In the genomic region with DNA sequence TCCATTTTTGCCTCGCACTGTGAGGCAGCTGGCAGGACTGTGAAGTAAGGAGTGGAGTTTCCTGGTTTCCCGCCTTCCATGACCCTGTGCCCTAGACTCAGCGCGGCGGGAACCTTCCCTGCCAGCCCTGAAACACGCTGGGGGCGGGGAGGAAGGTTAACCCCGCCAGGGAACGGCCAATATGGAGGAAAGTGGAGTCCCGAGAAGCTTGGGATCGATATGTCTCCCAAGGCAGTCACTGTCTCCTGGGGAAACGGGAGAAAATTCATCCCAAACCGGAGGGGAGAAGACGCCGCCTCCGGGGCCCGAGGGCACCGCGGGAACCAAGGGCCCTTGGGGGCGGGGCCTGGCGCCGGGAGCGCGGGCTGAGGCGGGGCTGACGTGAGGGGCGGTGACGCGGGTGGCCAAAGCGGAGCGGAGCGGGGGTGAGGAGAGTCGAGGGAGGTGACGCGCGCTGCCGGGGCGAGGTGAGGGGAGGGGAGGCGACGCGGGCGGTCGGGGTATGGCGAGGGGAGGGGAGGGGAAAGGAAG, we compare ENCODE assay signal across 1 cellular context.
TF ChIP-seq lines count a peak whose summit lies in the region.

A gene with protein sequence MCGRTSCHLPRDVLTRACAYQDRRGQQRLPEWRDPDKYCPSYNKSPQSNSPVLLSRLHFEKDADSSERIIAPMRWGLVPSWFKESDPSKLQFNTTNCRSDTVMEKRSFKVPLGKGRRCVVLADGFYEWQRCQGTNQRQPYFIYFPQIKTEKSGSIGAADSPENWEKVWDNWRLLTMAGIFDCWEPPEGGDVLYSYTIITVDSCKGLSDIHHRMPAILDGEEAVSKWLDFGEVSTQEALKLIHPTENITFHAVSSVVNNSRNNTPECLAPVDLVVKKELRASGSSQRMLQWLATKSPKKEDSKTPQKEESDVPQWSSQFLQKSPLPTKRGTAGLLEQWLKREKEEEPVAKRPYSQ (plus strand): TSS at position 432 of the 531 bp plus-strand sequence. CDS start 863 bp downstream, outside the sequence.

TF ChIP-seq in HepG2, 621 proteins besides CTCF, POLR2A, EP300 and RAD21 (continued from another document):
- TF ChIP-seq, protein P1, sequence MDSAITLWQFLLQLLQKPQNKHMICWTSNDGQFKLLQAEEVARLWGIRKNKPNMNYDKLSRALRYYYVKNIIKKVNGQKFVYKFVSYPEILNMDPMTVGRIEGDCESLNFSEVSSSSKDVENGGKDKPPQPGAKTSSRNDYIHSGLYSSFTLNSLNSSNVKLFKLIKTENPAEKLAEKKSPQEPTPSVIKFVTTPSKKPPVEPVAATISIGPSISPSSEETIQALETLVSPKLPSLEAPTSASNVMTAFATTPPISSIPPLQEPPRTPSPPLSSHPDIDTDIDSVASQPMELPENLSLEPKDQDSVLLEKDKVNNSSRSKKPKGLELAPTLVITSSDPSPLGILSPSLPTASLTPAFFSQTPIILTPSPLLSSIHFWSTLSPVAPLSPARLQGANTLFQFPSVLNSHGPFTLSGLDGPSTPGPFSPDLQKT (CRISPR knock-in tag; IDR thresholded peaks at IDR 0.05; ENCODE audit: borderline replicate concordance), result no peak
- TF ChIP-seq MED13 (CRISPR knock-in tag; IDR thresholded peaks at IDR 0.05) (peak; percentile 18; the same call in 1 of the 2 replicates), RARA (CRISPR knock-in tag; IDR thresholded peaks at IDR 0.05) (0 out of 2 replicates have a peak, but pooled peaks have one; percentile 21), MAFG (CRISPR knock-in tag; IDR thresholded peaks at IDR 0.05) (no peak), MATR3 (CRISPR knock-in tag; IDR thresholded peaks at IDR 0.05) (no peak), ZNF264 (CRISPR knock-in tag; IDR thresholded peaks at IDR 0.05) (no peak), SP140L (CRISPR knock-in tag; IDR thresholded peaks at IDR 0.05; ENCODE audit: borderline replicate concordance) (no peak)
- TF ChIP-seq, protein P2, sequence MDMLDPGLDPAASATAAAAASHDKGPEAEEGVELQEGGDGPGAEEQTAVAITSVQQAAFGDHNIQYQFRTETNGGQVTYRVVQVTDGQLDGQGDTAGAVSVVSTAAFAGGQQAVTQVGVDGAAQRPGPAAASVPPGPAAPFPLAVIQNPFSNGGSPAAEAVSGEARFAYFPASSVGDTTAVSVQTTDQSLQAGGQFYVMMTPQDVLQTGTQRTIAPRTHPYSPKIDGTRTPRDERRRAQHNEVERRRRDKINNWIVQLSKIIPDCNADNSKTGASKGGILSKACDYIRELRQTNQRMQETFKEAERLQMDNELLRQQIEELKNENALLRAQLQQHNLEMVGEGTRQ (IDR thresholded peaks at IDR 0.05; ENCODE audit: low read depth, low read length), result no peak
- TF ChIP-seq, protein P2 (CRISPR knock-in tag; IDR thresholded peaks at IDR 0.05; ENCODE audit: borderline replicate concordance), result no peak
- TF ChIP-seq, protein P3, sequence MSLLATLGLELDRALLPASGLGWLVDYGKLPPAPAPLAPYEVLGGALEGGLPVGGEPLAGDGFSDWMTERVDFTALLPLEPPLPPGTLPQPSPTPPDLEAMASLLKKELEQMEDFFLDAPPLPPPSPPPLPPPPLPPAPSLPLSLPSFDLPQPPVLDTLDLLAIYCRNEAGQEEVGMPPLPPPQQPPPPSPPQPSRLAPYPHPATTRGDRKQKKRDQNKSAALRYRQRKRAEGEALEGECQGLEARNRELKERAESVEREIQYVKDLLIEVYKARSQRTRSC (CRISPR knock-in tag; IDR thresholded peaks at IDR 0.05; ENCODE audit: low read depth), result no peak
- TF ChIP-seq, protein P4, sequence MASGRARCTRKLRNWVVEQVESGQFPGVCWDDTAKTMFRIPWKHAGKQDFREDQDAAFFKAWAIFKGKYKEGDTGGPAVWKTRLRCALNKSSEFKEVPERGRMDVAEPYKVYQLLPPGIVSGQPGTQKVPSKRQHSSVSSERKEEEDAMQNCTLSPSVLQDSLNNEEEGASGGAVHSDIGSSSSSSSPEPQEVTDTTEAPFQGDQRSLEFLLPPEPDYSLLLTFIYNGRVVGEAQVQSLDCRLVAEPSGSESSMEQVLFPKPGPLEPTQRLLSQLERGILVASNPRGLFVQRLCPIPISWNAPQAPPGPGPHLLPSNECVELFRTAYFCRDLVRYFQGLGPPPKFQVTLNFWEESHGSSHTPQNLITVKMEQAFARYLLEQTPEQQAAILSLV (CRISPR knock-in tag; IDR thresholded peaks at IDR 0.05; ENCODE audit: borderline replicate concordance), result no peak
